ENCODE assay signal across 14 cellular contexts in the genomic region with DNA sequence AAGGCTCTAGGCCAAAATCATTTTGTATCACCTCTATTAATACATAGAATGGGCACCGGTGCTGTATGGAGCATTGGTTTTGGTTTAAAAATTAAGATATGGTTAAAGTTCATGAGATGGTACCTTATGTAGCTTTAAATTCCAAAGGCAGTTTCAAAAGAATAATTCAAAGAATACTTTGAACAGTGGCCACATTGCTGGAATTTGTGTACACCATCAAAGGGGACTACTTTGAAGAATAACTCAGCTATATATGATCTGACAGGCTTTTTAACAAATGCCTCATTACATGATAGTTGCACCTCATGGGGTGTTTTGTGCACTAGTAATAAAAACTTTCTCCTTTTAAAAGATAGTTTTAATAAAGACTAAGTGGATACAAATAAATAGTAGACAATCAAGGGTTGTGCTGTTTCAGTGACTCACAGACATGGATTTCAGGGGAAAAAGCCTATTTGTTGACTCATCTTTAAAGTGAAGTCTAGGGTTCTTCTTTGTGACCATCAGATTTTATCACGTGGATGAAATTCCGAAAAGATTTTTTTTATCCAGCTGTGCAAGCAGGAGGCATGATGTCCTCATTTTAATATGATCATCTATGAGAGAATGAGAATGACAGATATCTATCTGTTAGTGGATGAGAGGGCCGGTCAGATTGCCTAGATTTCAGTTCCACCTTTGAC. TPM values are rescaled to one million over a fixed set of nuclear protein-coding genes. Genes with fewer than 3 reads are reported as not detected.
A peak's percentile ranks its signal among the peaks of the same experiment; 100 is the strongest.
DNase-seq lines count a peak whose midpoint lies in the region; ATAC-seq, FAIRE-seq and TF ChIP-seq lines count a peak whose summit lies in the region.
"Had no signal": no experiment of that assay in that cellular context is flagged by ENCODE, and none has a peak within 500 bp of the region (broad histone marks: within the 10 kb centered on the region; RNA-seq: fewer than 3 reads in every experiment).

No MANE protein-coding gene starts in this region.

- no peak for ATAC-seq in GM18511 (IDR thresholded peaks at IDR 0.05; ENCODE audit: unreplicated experiment)
- ATAC-seq in GM19328 (IDR thresholded peaks at IDR 0.05; ENCODE audit: unreplicated experiment) = no peak

- WGBS in esophagus squamous epithelium, 2 donors = 28 to 57% methylated on average over 4 of the region's 4 CpGs

- H3K9ac ChIP-seq in endothelial cell of umbilical vein (replicated peaks; ENCODE audit: extremely low read depth, insufficient read depth, low read length) = no peak overlapping the region

- CTCF ChIA-PET in endothelial cell of umbilical vein (lab: Charles Lee) = no interaction called here

- TF ChIP-seq POLR2A in endothelial cell of umbilical vein (IDR thresholded peaks at IDR 0.05; ENCODE audit: low read depth, low read length) (no peak), esophagus squamous epithelium (IDR thresholded peaks at IDR 0.05) (no peak)

- H3K9me3 ChIP-seq in endothelial cell of umbilical vein (replicated peaks; ENCODE audit: control insufficient read depth, insufficient read depth, low read length) = no peaks in the 10 kb centered on the region
- H3K9me3 ChIP-seq in esophagus squamous epithelium = no peaks in the 10 kb centered on the region

- no peak for TF ChIP-seq CTCF in endothelial cell of umbilical vein (IDR thresholded peaks at IDR 0.05; ENCODE audit: extremely low read depth in 1 of 2, insufficient read depth in 1 of 2, low read depth in 1 of 2, low read length in 2 of 2)
- TF ChIP-seq CTCF in osteocyte (IDR thresholded peaks at IDR 0.05) = no peak
- no peak for TF ChIP-seq CTCF in esophagus squamous epithelium (IDR thresholded peaks at IDR 0.05)

- peaks cover 22% of the 10 kb centered on the region for H3K4me1 Mint-ChIP-seq in osteocyte (ENCODE audit: unreplicated experiment)

- H3K36me3 Mint-ChIP-seq in osteocyte (ENCODE audit: unreplicated experiment) = peaks cover 2% of the 10 kb centered on the region

- FAIRE-seq in endothelial cell of umbilical vein (lab: Jason Lieb, UNC) = peak; percentile 87

- H3K4me2 ChIP-seq in endothelial cell of umbilical vein (ENCODE audit: insufficient read depth, low read length) = no peak overlapping the region

- H3K4me1 ChIP-seq in endothelial cell of umbilical vein (ENCODE audit: control insufficient read depth, extremely low read depth, insufficient read depth, low read length) (peaks cover 11% of the 10 kb centered on the region), esophagus squamous epithelium (peaks cover 0 to 29% (median 6%) of the 10 kb centered on the region in 3 donors)

- H4K20me1 ChIP-seq in endothelial cell of umbilical vein (replicated peaks; ENCODE audit: control insufficient read depth, extremely low read depth, insufficient read depth, low read length) = no peaks in the 10 kb centered on the region

- H3K79me2 ChIP-seq in endothelial cell of umbilical vein (ENCODE audit: control insufficient read depth, insufficient read depth, low read length) = no peaks in the 10 kb centered on the region

- no peak overlapping the region for H2AFZ ChIP-seq in endothelial cell of umbilical vein (ENCODE audit: low read depth, low read length)

- peaks cover 16% of the 10 kb centered on the region for H3K9me3 Mint-ChIP-seq in osteocyte (ENCODE audit: unreplicated experiment)

- peak overlapping the region; percentile 61 for H3K27ac Mint-ChIP-seq in osteocyte (ENCODE audit: unreplicated experiment)

- POLR2A ChIA-PET in endothelial cell of umbilical vein (lab: Charles Lee) = no interaction called here

- no peaks in the 10 kb centered on the region for H3K9me1 ChIP-seq in endothelial cell of umbilical vein (replicated peaks; ENCODE audit: control insufficient read depth, extremely low read depth, insufficient read depth, low read length)

- no peak overlapping the region for H3K27ac ChIP-seq in endothelial cell of umbilical vein (ENCODE audit: insufficient read depth, low read depth, low read length)
- no peak overlapping the region for H3K27ac ChIP-seq in esophagus squamous epithelium

- no peak overlapping the region for H3K4me3 Mint-ChIP-seq in osteocyte (ENCODE audit: unreplicated experiment)

- H3K27me3 Mint-ChIP-seq in osteocyte (ENCODE audit: unreplicated experiment) = no peaks in the 10 kb centered on the region

- H3K27me3 ChIP-seq in endothelial cell of umbilical vein (ENCODE audit: control insufficient read depth in 2 of 2, insufficient read depth in 2 of 2, low read length in 2 of 2) = no peaks in the 10 kb centered on the region
- no peaks in the 10 kb centered on the region for H3K27me3 ChIP-seq in esophagus squamous epithelium

- no TSS peak for BruUV-seq in endothelial cell of umbilical vein (replicated peaks; lab: Mats Ljungman, UMichigan)

- H3K4me3 ChIP-seq in endothelial cell of umbilical vein (replicated peaks in 1 of 3; ENCODE audit: insufficient read depth in 1 of 3, low read depth in 1 of 3, low read length in 3 of 3) = no peak overlapping the region
- no peak overlapping the region for H3K4me3 ChIP-seq in esophagus squamous epithelium

- dilution Hi-C loops in endothelial cell of umbilical vein (cut with MboI; ENCODE audit: extremely low pct_ligation_motif_present, low sequenced_read_pairs) = no loop called here

- H3K36me3 ChIP-seq in endothelial cell of umbilical vein (ENCODE audit: control insufficient read depth in 2 of 2, extremely low read depth in 1 of 2, insufficient read depth in 2 of 2, low read length in 2 of 2) (no peaks in the 10 kb centered on the region), esophagus squamous epithelium (no peaks in the 10 kb centered on the region)

- intact Hi-C loops in endothelial cell of umbilical vein (cut with micrococcal nuclease) (loop anchor here (5.0 kb wide), 1 partner anchor 629 kb away; no protein-coding TSS in a partner anchor), esophagus squamous epithelium (cut with DNase I) (no loop called here)

- DNase-seq in ELR (ENCODE audit: low read depth) (peak; percentile 84), RPMI7951 (ENCODE audit: low read depth) (peak; percentile 78), endothelial cell of umbilical vein (ENCODE audit: low read depth, low spot score) (peak; percentile 11), osteocyte (ENCODE audit: extremely low spot score, unreplicated experiment) (no peak), esophagus squamous epithelium (lab: John Stamatoyannopoulos, UW) (no peak), NCI-H1436 (lab: John Stamatoyannopoulos, UW) (no peak)
- DNase-seq: activated CD4-positive, alpha-beta T cell treated with anti-CD3 and anti-CD28 coated beads, Interleukin-2, amount 50 U/mL, for 48 hours; activated naive CD4-positive, alpha-beta T cell; MM.1S; NCI-H526; retina; T-helper 1 cell had no signal

TF ChIP-seq in endothelial cell of umbilical vein, 7 proteins besides CTCF, POLR2A, EP300 and RAD21:
- TF ChIP-seq FOS (IDR thresholded peaks at IDR 0.05; ENCODE audit: borderline replicate concordance, insufficient read depth, low read length) (peak; percentile 48), GATA2 (IDR thresholded peaks at IDR 0.05; ENCODE audit: insufficient read depth, insufficient read length, low read depth, low read length) (peak; percentile 44), MYC (IDR thresholded peaks at IDR 0.05; ENCODE audit: low read depth, low read length) (no peak), JUN (IDR thresholded peaks at IDR 0.05; ENCODE audit: borderline replicate concordance, insufficient read depth, insufficient read length, low read depth) (peak; percentile 40)
TF ChIP-seq in endothelial cell of umbilical vein: peak in this region for 3.

RNA-seq across cellular contexts. Expression of a gene that starts 12.8 kb away (rescaled TPM):
- 7.5 and 10.1 TPM in 2 replicates for total RNA-seq in RPMI7951 (2014; rRNA removed; shearing (Covaris generic))
- 10.1 and 13.2 TPM in 2 replicates for total RNA-seq in endothelial cell of umbilical vein
- 2.3 and 2.4 TPM in 2 replicates for polyA plus RNA-seq in endothelial cell of umbilical vein
- 2.7 and 2.9 TPM in 2 replicates for polyA plus RNA-seq in endothelial cell of umbilical vein (2011; cell fraction: cytosol; rRNA removed)
- polyA plus RNA-seq in endothelial cell of umbilical vein (2011; cell fraction: nucleus; rRNA removed) = 5.1 and 5.7 TPM in 2 replicates
- 7.4 and 8.0 TPM in 2 replicates for polyA plus RNA-seq in endothelial cell of umbilical vein (2012)
- polyA minus RNA-seq in endothelial cell of umbilical vein = 13.0 and 13.9 TPM in 2 replicates
- 1.1 TPM for polyA minus RNA-seq in endothelial cell of umbilical vein (2011; cell fraction: cytosol; rRNA and poly(A)+ RNA removed)
- polyA minus RNA-seq in endothelial cell of umbilical vein (2011; cell fraction: nucleus; rRNA and poly(A)+ RNA removed) = 11.3 and 14.3 TPM in 2 replicates
- total RNA-seq in osteocyte = 6.7 and 10.2 TPM in 2 replicates
- total RNA-seq in esophagus squamous epithelium = 10 to 100 TPM in 3 of 4 donors, 1 to 10 TPM in 1; 9.1 to 13.7 (median 11.4) TPM

Comparison
In these comparisons a context has a peak if more than half of its experiments do, and no peak if none do; other contexts are left out.
1. DNase-seq: peak in ELR (single experiment), RPMI7951 (single experiment) and endothelial cell of umbilical vein (single experiment); none in osteocyte (single experiment), esophagus squamous epithelium (single experiment) and NCI-H1436 (single experiment).